In genomic region chr12:93709386-93709785, GRCh38 we compare ENCODE assay signal across 29 cellular contexts.
"Had no signal": no experiment of that assay in that cellular context is flagged by ENCODE, and none has a peak within 500 bp of the region (broad histone marks: within the 10 kb centered on the region; RNA-seq: fewer than 3 reads in every experiment).

No MANE protein-coding gene starts in this region.

- FAIRE-seq: RCC 7860 had no signal

- H3K4me1 ChIP-seq: SJCRH30 had no signal

- H3K4me3 ChIP-seq: PC-9, SJCRH30, SK-N-MC had no signal

- H3K4me2 ChIP-seq: PC-9 had no signal

- H2AFZ ChIP-seq: PC-9 had no signal

- ATAC-seq: Panc1, Right ventricle myocardium inferior, SK-N-SH treated with all-trans-retinoic acid at 6 μM for 48 hours, T-cell had no signal

- DNase-seq: Karpas-422, MV-4-11, NCI-H1092, NCI-H1105, NCI-H1417 treated with DMSO at 0.1 percent for 48 hours, NCI-H1436 treated with DMSO at 0.1 percent for 48 hours, NCI-H1694 treated with DMSO at 0.1 percent for 48 hours, NCI-H187 treated with DMSO at 0.1 percent for 48 hours, NCI-H2029, NCI-H2081, NCI-H2171 treated with DMSO at 0.1 percent for 48 hours, NCI-H2227 treated with DMSO at 0.1 percent for 48 hours, NCI-H345, NCI-H446, NCI-H510A treated with DMSO at 0.1 percent for 48 hours, NCI-H524 treated with DMSO at 0.1 percent for 48 hours, NCI-H526 treated with DMSO at 0.1 percent for 48 hours, NCI-H774, PC-9, SHP77, SIG-M5, SJCRH30, T-cell had no signal

- H3K27me3 ChIP-seq: SJCRH30 had no signal

- H3K27ac ChIP-seq: PC-9, RWPE1, SJCRH30, SK-N-MC had no signal

- H3K36me3 ChIP-seq: SJCRH30 had no signal
